In the genomic region with DNA sequence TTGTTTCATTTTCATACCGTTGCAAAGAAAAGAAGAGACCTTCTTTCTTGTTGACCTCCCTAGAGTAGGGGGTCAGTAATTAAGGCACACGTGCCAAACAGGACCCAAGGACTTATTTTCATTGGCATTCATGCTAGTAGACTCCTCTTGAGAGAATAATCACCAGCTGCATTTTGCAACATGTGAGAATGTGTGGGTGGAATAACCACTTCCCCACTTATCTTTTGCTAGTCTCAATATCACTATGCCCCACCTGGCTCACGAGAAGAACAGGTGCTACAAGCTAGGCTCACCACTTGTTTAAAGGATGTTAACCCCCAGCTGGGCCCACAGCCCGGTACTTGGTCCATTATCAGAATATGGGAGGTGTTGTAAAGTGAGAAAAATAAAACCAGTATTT, we compare ENCODE assay signal across 9 cellular contexts.
A peak's percentile ranks its signal among the peaks of the same experiment; 100 is the strongest.
DNase-seq lines count a peak whose midpoint lies in the region; ATAC-seq and TF ChIP-seq lines count a peak whose summit lies in the region.
"Had no signal": no experiment of that assay in that cellular context is flagged by ENCODE, and none has a peak within 500 bp of the region (broad histone marks: within the 10 kb centered on the region; RNA-seq: fewer than 3 reads in every experiment).

No MANE protein-coding gene starts in this region.

- ATAC-seq in GM21390 (IDR thresholded peaks at IDR 0.05; ENCODE audit: unreplicated experiment) (peak; percentile 87), HG03565 (IDR thresholded peaks at IDR 0.05; ENCODE audit: unreplicated experiment) (peak; percentile 77)
- ATAC-seq in activated T-helper 17 cell treated with anti-CD3 and anti-CD28 coated beads, Interleukin-2, amount 50 U/mL, for 72 hours (replicated peaks) = no peak

- H3K36me3 Mint-ChIP-seq in activated T-helper 17 cell treated with anti-CD3 and anti-CD28 coated beads, Interleukin-2, amount 50 U/mL, for 72 hours (ENCODE audit: low read depth) = no peaks in the 10 kb centered on the region
- H3K36me3 Mint-ChIP-seq in chondrocyte (ENCODE audit: low read depth) = no peaks in the 10 kb centered on the region

- H3K27ac Mint-ChIP-seq in activated T-helper 17 cell treated with anti-CD3 and anti-CD28 coated beads, Interleukin-2, amount 50 U/mL, for 72 hours = no peak overlapping the region
- H3K27ac Mint-ChIP-seq in chondrocyte (ENCODE audit: unreplicated experiment) = no peak overlapping the region
- H3K27ac Mint-ChIP-seq: stimulated activated naive CD8-positive, alpha-beta T cell treated with anti-CD3 and anti-CD28 coated beads, Interleukin-15, Interleukin-2, amounts not matched to agents 100 ng/mL and 50 ng/mL, for 24 hours had no signal

- DNase-seq in GM12865 (ENCODE audit: low read depth) (peak; percentile 97), astrocyte of the hippocampus (ENCODE audit: low read depth, low spot score) (peak; percentile 1), iPS-NIHi11 (ENCODE audit: low spot score) (no peak), chondrocyte (ENCODE audit: low spot score) (no peak)
- DNase-seq in stimulated activated naive CD4-positive, alpha-beta T cell (lab: John Stamatoyannopoulos, UW) = no peak

- H3K9me3 Mint-ChIP-seq in activated T-helper 17 cell treated with anti-CD3 and anti-CD28 coated beads, Interleukin-2, amount 50 U/mL, for 72 hours = peaks cover 3% of the 10 kb centered on the region
- no peaks in the 10 kb centered on the region for H3K9me3 Mint-ChIP-seq in chondrocyte (ENCODE audit: low read depth)
- H3K9me3 Mint-ChIP-seq: stimulated activated naive CD8-positive, alpha-beta T cell treated with anti-CD3 and anti-CD28 coated beads, Interleukin-15, Interleukin-2, amounts not matched to agents 100 ng/mL and 50 ng/mL, for 24 hours had no signal

- no peak overlapping the region for H3K4me3 ChIP-seq in GM12865 (ENCODE audit: low read depth, low read length)

- TF ChIP-seq CTCF in GM12865 (IDR thresholded peaks at IDR 0.05; ENCODE audit: insufficient read depth, low read depth, low read length, missing control alignments) = no peak
- TF ChIP-seq CTCF in chondrocyte (IDR thresholded peaks at IDR 0.05) = no peak

- no peaks in the 10 kb centered on the region for H3K27me3 Mint-ChIP-seq in activated T-helper 17 cell treated with anti-CD3 and anti-CD28 coated beads, Interleukin-2, amount 50 U/mL, for 72 hours
- H3K27me3 Mint-ChIP-seq in chondrocyte (ENCODE audit: low read depth) = no peaks in the 10 kb centered on the region
- H3K27me3 Mint-ChIP-seq: stimulated activated naive CD8-positive, alpha-beta T cell treated with anti-CD3 and anti-CD28 coated beads, Interleukin-15, Interleukin-2, amounts not matched to agents 100 ng/mL and 50 ng/mL, for 24 hours had no signal

- H3K4me3 Mint-ChIP-seq in activated T-helper 17 cell treated with anti-CD3 and anti-CD28 coated beads, Interleukin-2, amount 50 U/mL, for 72 hours = no peak overlapping the region
- no peak overlapping the region for H3K4me3 Mint-ChIP-seq in chondrocyte (ENCODE audit: unreplicated experiment)
- H3K4me3 Mint-ChIP-seq: stimulated activated naive CD8-positive, alpha-beta T cell treated with anti-CD3 and anti-CD28 coated beads, Interleukin-15, Interleukin-2, amounts not matched to agents 100 ng/mL and 50 ng/mL, for 24 hours had no signal

- H3K4me1 Mint-ChIP-seq in activated T-helper 17 cell treated with anti-CD3 and anti-CD28 coated beads, Interleukin-2, amount 50 U/mL, for 72 hours = no peaks in the 10 kb centered on the region
- H3K4me1 Mint-ChIP-seq in chondrocyte (ENCODE audit: low read depth) = peaks cover 23% of the 10 kb centered on the region

Comparison
In these comparisons a context has a peak if more than half of its experiments do, and no peak if none do; other contexts are left out.
1. DNase-seq: peak in GM12865 (single experiment) and astrocyte of the hippocampus (single experiment); none in iPS-NIHi11 (single experiment), stimulated activated naive CD4-positive, alpha-beta T cell (0 of 6) and chondrocyte (single experiment).